In the genomic region with DNA sequence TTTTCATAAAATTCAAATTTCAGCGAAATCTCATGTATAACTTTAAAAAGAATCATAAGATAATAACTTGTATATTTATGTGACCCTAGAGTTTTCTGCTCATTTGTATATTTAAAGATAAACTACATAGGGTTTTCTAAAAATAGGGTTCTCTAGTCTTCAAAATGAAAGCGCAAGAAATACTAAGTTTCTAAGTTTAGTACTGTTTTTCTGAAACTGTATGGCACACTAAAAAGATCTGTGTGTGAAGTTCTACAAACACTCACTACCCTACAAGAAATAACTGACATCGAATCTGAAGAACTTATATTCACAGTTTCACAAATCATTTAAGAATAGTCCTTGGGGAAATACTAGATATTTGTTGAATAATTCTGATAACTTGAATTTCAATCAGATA, we compare ENCODE assay signal across 15 cellular contexts. TPM values are rescaled to one million over a fixed set of nuclear protein-coding genes. Genes with fewer than 3 reads are reported as not detected.
DNase-seq lines count a peak whose midpoint lies in the region; ATAC-seq lines count a peak whose summit lies in the region.
"Had no signal": no experiment of that assay in that cellular context is flagged by ENCODE, and none has a peak within 500 bp of the region (broad histone marks: within the 10 kb centered on the region; RNA-seq: fewer than 3 reads in every experiment).

No MANE protein-coding gene starts in this region.

- intact Hi-C loops in left colon (cut with DNase I, micrococcal nuclease), result no loop called here

- no peak for DNase-seq in NCI-H2081 (lab: John Stamatoyannopoulos, UW)
- no peak for DNase-seq in superior temporal gyrus (ENCODE audit: extremely low spot score)
- no peak for DNase-seq in left colon
- no peak for DNase-seq in stimulated activated CD4-positive, alpha-beta T cell treated with anti-CD3 and anti-CD28 coated beads, Interleukin-4, amount 100 ng/mL, for 4 hours
- DNase-seq: activated CD4-positive, alpha-beta T cell treated with anti-CD3 and anti-CD28 coated beads for 4 hours; CD4-positive, alpha-beta T cell; erythroblast; glutamatergic neuron; NCI-H1417 treated with DMSO at 0.1 percent for 48 hours; NCI-H446 treated with DMSO at 0.1 percent for 48 hours had no signal

- ATAC-seq in GM18502 (IDR thresholded peaks at IDR 0.05; ENCODE audit: poor library complexity, unreplicated experiment) (peak; percentile 86), GM19455 (IDR thresholded peaks at IDR 0.05; ENCODE audit: unreplicated experiment) (peak; percentile 79), HG02759 (IDR thresholded peaks at IDR 0.05; ENCODE audit: unreplicated experiment) (peak; percentile 54), HG03432 (IDR thresholded peaks at IDR 0.05; ENCODE audit: unreplicated experiment) (peak; percentile 71), left colon (no peak)
- ATAC-seq: stimulated activated effector memory CD8-positive, alpha-beta T cell treated with anti-CD3 and anti-CD28 coated beads, Interleukin-12 subunit alpha, Interleukin-12 subunit beta, amount 100 ng/mL, for 72 hours had no signal

RNA-seq across cellular contexts. Expression of gene NDST4, which starts 38.7 kb away (rescaled TPM):
- under 1 TPM in 1 of 2 donors, not detected in 1; 0.17 TPM for total RNA-seq in left colon
- total RNA-seq: CD4-positive, alpha-beta T cell had no signal
